ENCODE assay signal across 23 cellular contexts in genomic region chr10:68301301-68301700, GRCh38.
"Had no signal": no experiment of that assay in that cellular context is flagged by ENCODE, and none has a peak within 500 bp of the region (broad histone marks: within the 10 kb centered on the region; RNA-seq: fewer than 3 reads in every experiment).

No MANE protein-coding gene starts in this region.

- H3K36me3 ChIP-seq: adrenal gland, cardiac muscle cell, left ventricle myocardium inferior had no signal

- H3K9me3 ChIP-seq: adrenal gland, left ventricle myocardium inferior, mucosa of descending colon had no signal

- H3K27me3 Mint-ChIP-seq: activated CD4-positive, alpha-beta memory T cell treated with anti-CD3 and anti-CD28 coated beads for 36 hours; activated CD4-positive, alpha-beta T cell treated with anti-CD3 and anti-CD28 coated beads for 36 hours; memory B cell; stimulated activated naive CD8-positive, alpha-beta T cell treated with anti-CD3 and anti-CD28 coated beads, Interleukin-15, Interleukin-2, amounts not matched to agents 100 ng/mL and 50 ng/mL, for 24 hours; type B pancreatic cell had no signal

- H3K4me3 ChIP-seq: adrenal gland, cardiac muscle cell, hepatocyte, left ventricle myocardium inferior, mucosa of descending colon had no signal

- DNase-seq: activated CD4-positive, alpha-beta memory T cell treated with anti-CD3 and anti-CD28 coated beads for 36 hours; activated CD4-positive, alpha-beta T cell treated with anti-CD3 and anti-CD28 coated beads for 36 hours; activated effector memory CD4-positive, alpha-beta T cell treated with Interleukin-2 at 50 U/mL for 16 hours; activated naive CD4-positive, alpha-beta T cell treated with anti-CD3 and anti-CD28 coated beads, Interleukin-2, amount 50 U/mL, for 16 hours; activated T-cell treated with anti-CD3 and anti-CD28 coated beads, Interleukin-2, amount 50 U/mL, for 4 hours; adrenal gland; islet precursor cell; left ventricle myocardium inferior; mucosa of descending colon; natural killer cell; occipital lobe; right cardiac atrium; stimulated activated CD4-positive, alpha-beta T cell treated with anti-CD3 and anti-CD28 coated beads, Interleukin-4, amount 100 ng/mL, for 4 hours; stimulated activated CD8-positive, alpha-beta memory T cell treated with anti-CD3 and anti-CD28 coated beads, Interleukin-4, amount 100 ng/mL, for 48 hours; T1000 had no signal

- H3K27ac Mint-ChIP-seq: activated CD4-positive, alpha-beta memory T cell treated with anti-CD3 and anti-CD28 coated beads for 36 hours; activated CD4-positive, alpha-beta T cell treated with anti-CD3 and anti-CD28 coated beads for 36 hours; natural killer cell; stimulated activated naive CD8-positive, alpha-beta T cell treated with anti-CD3 and anti-CD28 coated beads, Interleukin-15, Interleukin-2, amounts not matched to agents 100 ng/mL and 50 ng/mL, for 24 hours had no signal

- H2AFZ ChIP-seq: hepatocyte had no signal

- H3K4me3 Mint-ChIP-seq: activated CD4-positive, alpha-beta memory T cell treated with anti-CD3 and anti-CD28 coated beads for 36 hours; activated CD4-positive, alpha-beta T cell treated with anti-CD3 and anti-CD28 coated beads for 36 hours; activated T-cell treated with anti-CD3 and anti-CD28 coated beads, Interleukin-2, amount 50 U/mL, for 4 hours; natural killer cell; stimulated activated naive CD8-positive, alpha-beta T cell treated with anti-CD3 and anti-CD28 coated beads, Interleukin-15, Interleukin-2, amounts not matched to agents 100 ng/mL and 50 ng/mL, for 24 hours; type B pancreatic cell had no signal

- H3K4me2 ChIP-seq: hepatocyte had no signal

- ATAC-seq: activated CD4-positive, alpha-beta T cell treated with anti-CD3 and anti-CD28 coated beads for 36 hours; activated T-cell treated with anti-CD3 and anti-CD28 coated beads, Interleukin-2, amount 50 U/mL, for 4 hours; esophagus mucosa; mucosa of descending colon; natural killer cell; right cardiac atrium had no signal

- H3K27me3 ChIP-seq: adrenal gland, cardiac muscle cell, hepatocyte had no signal

- H3K36me3 Mint-ChIP-seq: activated CD4-positive, alpha-beta memory T cell treated with anti-CD3 and anti-CD28 coated beads for 36 hours; memory B cell; natural killer cell; type B pancreatic cell had no signal

- FAIRE-seq: colon, small intestine had no signal

- H3K4me1 Mint-ChIP-seq: activated CD4-positive, alpha-beta T cell treated with anti-CD3 and anti-CD28 coated beads for 36 hours; natural killer cell had no signal

- H3K9me3 Mint-ChIP-seq: activated CD4-positive, alpha-beta memory T cell treated with anti-CD3 and anti-CD28 coated beads for 36 hours; activated T-cell treated with anti-CD3 and anti-CD28 coated beads, Interleukin-2, amount 50 U/mL, for 4 hours; memory B cell; natural killer cell; stimulated activated naive CD8-positive, alpha-beta T cell treated with anti-CD3 and anti-CD28 coated beads, Interleukin-15, Interleukin-2, amounts not matched to agents 100 ng/mL and 50 ng/mL, for 24 hours had no signal

- H3K27ac ChIP-seq: adrenal gland, cardiac muscle cell, hepatocyte, left ventricle myocardium inferior had no signal
